ENCODE assay signal across 1 cellular context in the genomic region with DNA sequence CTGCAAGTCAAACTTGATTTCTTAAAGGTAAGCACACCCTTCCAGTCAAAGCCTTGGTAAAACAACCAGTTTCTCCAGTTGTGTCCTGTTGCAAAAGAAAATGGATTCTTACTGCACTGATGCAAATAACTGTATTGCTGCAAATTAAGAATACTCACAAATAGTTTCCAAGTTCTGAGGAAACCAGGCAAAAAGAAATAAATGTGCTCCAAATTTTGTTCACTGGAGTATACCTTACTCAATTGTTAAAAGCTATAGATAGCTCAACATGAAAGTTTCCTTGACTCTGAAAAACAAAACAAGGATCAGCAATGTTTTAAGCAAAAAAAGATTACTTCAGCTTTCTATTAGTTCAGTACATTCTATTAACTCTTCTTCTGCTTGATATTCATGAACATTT.
TF ChIP-seq lines count a peak whose summit lies in the region.

No MANE protein-coding gene starts in this region.

TF ChIP-seq in HepG2, 621 proteins besides CTCF, POLR2A, EP300 and RAD21 (continued from another document):
- TF ChIP-seq, protein P1, sequence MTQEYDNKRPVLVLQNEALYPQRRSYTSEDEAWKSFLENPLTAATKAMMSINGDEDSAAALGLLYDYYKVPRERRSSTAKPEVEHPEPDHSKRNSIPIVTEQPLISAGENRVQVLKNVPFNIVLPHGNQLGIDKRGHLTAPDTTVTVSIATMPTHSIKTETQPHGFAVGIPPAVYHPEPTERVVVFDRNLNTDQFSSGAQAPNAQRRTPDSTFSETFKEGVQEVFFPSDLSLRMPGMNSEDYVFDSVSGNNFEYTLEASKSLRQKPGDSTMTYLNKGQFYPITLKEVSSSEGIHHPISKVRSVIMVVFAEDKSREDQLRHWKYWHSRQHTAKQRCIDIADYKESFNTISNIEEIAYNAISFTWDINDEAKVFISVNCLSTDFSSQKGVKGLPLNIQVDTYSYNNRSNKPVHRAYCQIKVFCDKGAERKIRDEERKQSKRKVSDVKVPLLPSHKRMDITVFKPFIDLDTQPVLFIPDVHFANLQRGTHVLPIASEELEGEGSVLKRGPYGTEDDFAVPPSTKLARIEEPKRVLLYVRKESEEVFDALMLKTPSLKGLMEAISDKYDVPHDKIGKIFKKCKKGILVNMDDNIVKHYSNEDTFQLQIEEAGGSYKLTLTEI (CRISPR knock-in tag; conservative IDR thresholded peaks at IDR 0.05), result no peak
